ENCODE assay signal across 8 cellular contexts in the genomic region with DNA sequence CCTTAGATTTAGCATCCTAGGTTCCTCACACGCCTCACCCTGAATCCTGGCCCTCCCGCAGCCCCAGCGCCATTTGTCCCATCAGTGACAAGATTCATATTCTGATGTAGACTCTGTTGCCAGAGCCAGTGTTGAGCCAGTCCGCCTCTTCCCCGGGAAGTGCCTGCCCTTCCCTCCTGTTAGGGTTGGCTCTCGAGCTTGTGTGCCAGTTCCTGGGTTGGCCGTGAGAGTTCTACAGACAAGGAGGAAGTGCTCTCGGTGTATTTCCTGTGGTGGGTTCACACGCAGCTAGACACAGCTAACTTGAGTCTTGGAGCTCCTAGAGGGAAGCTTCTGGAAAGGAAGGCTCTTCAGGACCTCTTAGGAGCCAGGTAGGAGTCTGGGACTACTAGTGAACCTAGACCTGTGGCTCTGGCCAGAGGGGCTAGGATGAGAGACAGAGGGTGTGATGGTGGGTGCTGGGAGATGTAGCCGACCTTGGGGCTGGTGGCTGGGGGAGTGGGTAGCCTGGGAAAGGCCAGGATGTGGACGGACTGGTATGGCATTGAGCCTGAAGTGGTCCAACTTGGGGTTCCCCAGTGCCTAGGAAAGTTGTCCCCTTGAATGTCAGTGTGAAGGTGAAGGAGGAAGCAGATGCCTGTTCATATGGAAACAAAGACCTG. TPM values are rescaled to one million over a fixed set of nuclear protein-coding genes. Genes with fewer than 3 reads are reported as not detected.
DNase-seq lines count a peak whose midpoint lies in the region; ATAC-seq and TF ChIP-seq lines count a peak whose summit lies in the region.

A gene (plus strand): TSS at position 261 of the 662 bp plus-strand sequence. CDS start 1,076 bp downstream, outside the sequence.

- H3K27ac Mint-ChIP-seq in endodermal cell: peak within 1 kb of the TSS; percentile 28

- TF ChIP-seq EP300 in ovary (IDR thresholded peaks at IDR 0.05): no peak

- H3K36me3 ChIP-seq in endodermal cell (ENCODE audit: control insufficient read depth, insufficient read depth, low read length) (peaks cover 28% of the 10 kb centered on the region), ovary (no peaks in the 10 kb centered on the region)

- H3K27me3 Mint-ChIP-seq in endodermal cell (ENCODE audit: insufficient read depth): no peaks in the 10 kb centered on the region

- TF ChIP-seq CTCF in endodermal cell (conservative IDR thresholded peaks at IDR 0.05) (no peak), ovary (IDR thresholded peaks at IDR 0.05) (no peak)

- peaks cover 19% of the 10 kb centered on the region for H3K4me1 ChIP-seq in endodermal cell (ENCODE audit: control insufficient read depth, insufficient read depth, low read length)
- H3K4me1 ChIP-seq in ovary (ENCODE audit: insufficient read depth): peaks cover 3% of the 10 kb centered on the region

- no peak for TF ChIP-seq POLR2A in ovary (IDR thresholded peaks at IDR 0.05)

- H3K9ac ChIP-seq in endodermal cell (ENCODE audit: extremely low read depth, low read length, poor library complexity, severe bottlenecking): no peak within 1 kb of the TSS

- peaks cover 31% of the 10 kb centered on the region for H3K36me3 Mint-ChIP-seq in endodermal cell (ENCODE audit: low read depth)

- DNase-seq in SKM-1 (lab: John Stamatoyannopoulos, UW; ENCODE audit: unreplicated experiment) (peak; percentile 51), endodermal cell (no peak), ovary (no peak), NCI-H1694 treated with DMSO at 0.1 percent for 48 hours (lab: John Stamatoyannopoulos, UW) (no peak), HuH-7 (ENCODE audit: low spot score) (no peak), left colon (no peak)
- no peak for DNase-seq in activated CD8-positive, alpha-beta memory T cell treated with anti-CD3 and anti-CD28 coated beads for 24 hours

- no peak within 1 kb of the TSS for H3K4me3 Mint-ChIP-seq in endodermal cell

- no peaks in the 10 kb centered on the region for H3K9me3 Mint-ChIP-seq in endodermal cell

- H3K9me3 ChIP-seq in endodermal cell (ENCODE audit: control insufficient read depth, low read length) (no peaks in the 10 kb centered on the region), ovary (no peaks in the 10 kb centered on the region)

- intact Hi-C loops in ovary (cut with DNase I) (no loop called here), left colon (cut with DNase I, micrococcal nuclease) (no loop called here)

- ATAC-seq in GM19372 (IDR thresholded peaks at IDR 0.05; ENCODE audit: low read depth, unreplicated experiment) (peak; percentile 66), left colon (no peak)

- no peak within 1 kb of the TSS for H3K27ac ChIP-seq in endodermal cell (ENCODE audit: low read depth, low read length)
- peak within 1 kb of the TSS; percentile 28 to 59 for H3K27ac ChIP-seq in ovary

- WGBS in endodermal cell (ENCODE audit: insufficient coverage in 1 of 2, insufficient read length in 1 of 2), 2 experiments: 93 to 97% methylated on average over 9 to 11 of the region's 11 CpGs
- 78 to 81% (median 81%) methylated on average over 11 of the region's 11 CpGs for WGBS in ovary, 3 donors

- H3K4me1 Mint-ChIP-seq in endodermal cell: peaks cover 6% of the 10 kb centered on the region

- H3K4me3 ChIP-seq in endodermal cell (ENCODE audit: low read length) (no peak within 1 kb of the TSS), ovary (peak within 1 kb of the TSS; percentile 10)

- H3K27me3 ChIP-seq in endodermal cell (ENCODE audit: control insufficient read depth, insufficient read depth, low read length, poor library complexity, severe bottlenecking): no peaks in the 10 kb centered on the region
- H3K27me3 ChIP-seq in ovary: no peaks in the 10 kb centered on the region

RNA-seq across cellular contexts. Expression of the gene that starts here (rescaled TPM):
- total RNA-seq in endodermal cell (10 to 100 TPM; 10.8 to 13.0 TPM), ovary (10 to 100 TPM in 3 of 7 donors, 1 to 10 TPM in 4; 4.6 to 14.2 (median 8.8) TPM), left colon (10 to 100 TPM in 1 of 2 donors, 1 to 10 TPM in 1; 8.0 to 10.6 TPM)
- polyA plus RNA-seq in endodermal cell (2013, experiment 1 of 2): 7.2 TPM
- 7.8 TPM for polyA plus RNA-seq in endodermal cell (2013, experiment 2 of 2)
- 10 to 100 TPM in 1 of 2 donors, 1 to 10 TPM in 1; 8.7 to 17.1 TPM for polyA plus RNA-seq in ovary
